Comparison of ENCODE assay signal across 12 cellular contexts in the genomic region with DNA sequence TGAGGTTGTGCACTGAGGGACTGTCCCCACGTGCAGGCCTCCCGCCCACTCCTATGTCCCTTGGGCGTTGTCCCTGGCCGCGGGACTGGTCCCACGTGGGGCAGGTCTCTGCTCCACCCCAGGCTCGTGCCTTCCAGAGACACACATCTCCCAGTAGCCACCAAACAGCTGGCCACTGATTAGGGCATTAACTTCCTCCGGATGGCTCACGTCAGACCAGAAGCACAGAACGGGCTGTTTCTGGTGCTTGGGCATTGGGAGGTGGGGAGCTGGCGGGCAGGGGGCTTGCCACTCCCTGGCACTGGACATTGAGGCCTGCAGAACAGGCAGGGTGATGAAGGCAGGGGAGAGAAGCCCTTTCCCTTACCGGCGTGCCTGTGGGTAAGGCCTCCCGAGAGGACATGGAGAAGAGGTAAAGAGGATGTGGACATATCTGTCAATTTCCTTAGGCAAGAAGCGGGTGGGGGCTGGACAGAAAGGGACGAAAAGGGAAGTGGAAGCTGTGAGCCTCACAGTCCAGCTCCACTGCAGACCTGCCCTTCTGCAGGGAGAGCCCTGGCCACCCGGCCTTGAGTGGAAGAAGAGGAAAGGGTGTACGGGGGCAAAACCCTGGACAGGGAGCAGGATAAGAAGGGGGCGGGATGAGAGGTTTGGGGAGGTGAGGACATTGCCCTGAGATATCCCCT.
DNase-seq lines count a peak whose midpoint lies in the region; ATAC-seq and TF ChIP-seq lines count a peak whose summit lies in the region.
"Had no signal": no experiment of that assay in that cellular context is flagged by ENCODE, and none has a peak within 500 bp of the region (broad histone marks: within the 10 kb centered on the region; RNA-seq: fewer than 3 reads in every experiment).

No MANE protein-coding gene starts in this region.

- H3K4me3 ChIP-seq in NT2/D1 (ENCODE audit: insufficient read length, low read depth) = no peak overlapping the region
- peak overlapping the region in 2 of 4 donors; percentile 5 to 19 for H3K4me3 ChIP-seq in esophagus squamous epithelium

- peak overlapping the region in 2 of 4 donors; percentile 43 to 55 for H3K27ac ChIP-seq in esophagus squamous epithelium

- H3K36me3 ChIP-seq in NT2/D1 (ENCODE audit: insufficient read depth, insufficient read length, low read length) (peaks cover 74% of the 10 kb centered on the region), esophagus squamous epithelium (no peaks in the 10 kb centered on the region)

- peak overlapping the region; percentile 2 for H3K9ac ChIP-seq in NT2/D1 (ENCODE audit: insufficient read length, low read depth)

- H3K9me3 ChIP-seq in NT2/D1 (ENCODE audit: insufficient read depth, low read length) = no peaks in the 10 kb centered on the region
- H3K9me3 ChIP-seq in esophagus squamous epithelium = no peaks in the 10 kb centered on the region

- H3K27me3 ChIP-seq in NT2/D1 (ENCODE audit: insufficient read depth, insufficient read length) = no peaks in the 10 kb centered on the region
- H3K27me3 ChIP-seq in esophagus squamous epithelium = peaks cover 0 to 20% (median 0%) of the 10 kb centered on the region in 4 donors

- peak in 2 of 4 donors; percentile 18 to 37 for TF ChIP-seq POLR2A in esophagus squamous epithelium (IDR thresholded peaks at IDR 0.05)

- intact Hi-C loops in esophagus squamous epithelium (cut with DNase I) = loop anchor here (10.0 kb wide), 2 partner anchors 353 to 393 kb away; no protein-coding TSS in a partner anchor
- intact Hi-C loops in sciatic nerve (cut with DNase I) = loop anchor here (10.0 kb wide), 1 partner anchor 393 kb away; no protein-coding TSS in a partner anchor

- peak; percentile 71 for ATAC-seq in sciatic nerve
- ATAC-seq in GM18498 (IDR thresholded peaks at IDR 0.05; ENCODE audit: unreplicated experiment) = no peak
- ATAC-seq: activated naive CD4-positive, alpha-beta T cell treated with anti-CD3 and anti-CD28 coated beads, Interleukin-2, amount 50 U/mL, for 72 hours had no signal

- H3K4me1 ChIP-seq in NT2/D1 (ENCODE audit: insufficient read depth, insufficient read length) (peaks cover 11% of the 10 kb centered on the region), esophagus squamous epithelium (peaks cover 0 to 40% (median 0%) of the 10 kb centered on the region in 3 donors)

- WGBS in esophagus squamous epithelium, 2 donors = 64 to 79% methylated on average over 10 of the region's 19 CpGs

- TF ChIP-seq CTCF in esophagus squamous epithelium (IDR thresholded peaks at IDR 0.05) = no peak

- DNase-seq in GF-D8 (lab: John Stamatoyannopoulos, UW) = peak; percentile 77
- no peak for DNase-seq in NT2/D1 (ENCODE audit: low read depth, low spot score)
- DNase-seq in esophagus squamous epithelium (lab: John Stamatoyannopoulos, UW) = peak; percentile 35
- no peak for DNase-seq in sciatic nerve (ENCODE audit: low spot score)
- DNase-seq in DMS53 (lab: John Stamatoyannopoulos, UW) = no peak
- no peak for DNase-seq in NCI-H2227 treated with DMSO at 0.1 percent for 48 hours (lab: John Stamatoyannopoulos, UW)
- no peak for DNase-seq in mesenteric fat pad (ENCODE audit: low spot score)
- DNase-seq: kidney; NCI-H524; stimulated activated naive CD4-positive, alpha-beta T cell treated with Interleukin-2 at 50 U/mL for 16 hours had no signal

Comparison
In these comparisons a context has a peak if more than half of its experiments do, and no peak if none do; other contexts are left out.
1. DNase-seq: peak in GF-D8 (single experiment) and esophagus squamous epithelium (single experiment); none in NT2/D1 (single experiment), sciatic nerve (single experiment), DMS53 (single experiment), NCI-H2227 treated with DMSO at 0.1 percent for 48 hours (single experiment) and mesenteric fat pad (single experiment).